1 cellular context compared by ENCODE assay signal in the genomic region with DNA sequence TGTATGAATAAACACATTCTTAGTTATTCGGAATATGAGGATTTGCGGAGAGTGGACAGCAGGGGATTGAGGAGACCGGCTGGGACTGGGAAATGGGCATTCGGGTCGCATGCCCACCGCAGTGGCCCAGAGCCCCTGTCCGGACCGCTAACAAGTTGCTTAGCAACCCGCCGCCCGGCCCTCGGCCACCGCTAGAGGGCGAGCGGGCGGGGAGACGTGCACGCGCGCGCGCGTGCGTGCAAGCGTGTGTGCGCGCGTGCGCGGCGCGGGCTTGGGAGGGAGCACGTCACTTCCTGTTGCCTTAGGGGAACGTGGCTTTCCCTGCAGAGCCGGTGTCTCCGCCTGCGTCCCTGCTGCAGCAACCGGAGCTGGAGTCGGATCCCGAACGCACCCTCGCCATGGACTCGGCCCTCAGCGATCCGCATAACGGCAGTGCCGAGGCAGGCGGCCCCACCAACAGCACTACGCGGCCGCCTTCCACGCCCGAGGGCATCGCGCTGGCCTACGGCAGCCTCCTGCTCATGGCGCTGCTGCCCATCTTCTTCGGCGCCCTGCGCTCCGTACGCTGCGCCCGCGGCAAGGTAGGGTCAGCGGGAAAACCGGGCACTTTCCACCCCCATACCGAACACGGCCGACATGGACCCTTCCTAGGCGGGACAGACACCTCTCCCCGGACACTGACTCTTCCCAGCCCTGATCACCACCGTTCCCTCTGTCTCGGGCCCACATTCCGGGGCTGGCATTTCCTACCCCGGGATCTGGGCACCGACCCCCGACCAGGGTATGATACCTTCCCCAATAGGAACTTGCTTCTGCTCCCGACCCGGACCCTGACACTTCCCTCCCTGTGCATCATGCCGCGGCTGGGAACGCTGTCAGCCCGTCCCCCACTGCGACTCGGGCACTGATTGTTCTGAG.
TF ChIP-seq lines count a peak whose summit lies in the region.

TSS of gene HM13 (plus strand) at position 289 of the 918 bp plus-strand sequence. CDS start at position 399, 110 bp downstream.

TF ChIP-seq in SK-N-SH treated with all-trans-retinoic acid at 6 μM for 48 hours, 23 proteins besides CTCF, POLR2A, EP300 and RAD21 (continued from another document):
- TF ChIP-seq, protein P1, sequence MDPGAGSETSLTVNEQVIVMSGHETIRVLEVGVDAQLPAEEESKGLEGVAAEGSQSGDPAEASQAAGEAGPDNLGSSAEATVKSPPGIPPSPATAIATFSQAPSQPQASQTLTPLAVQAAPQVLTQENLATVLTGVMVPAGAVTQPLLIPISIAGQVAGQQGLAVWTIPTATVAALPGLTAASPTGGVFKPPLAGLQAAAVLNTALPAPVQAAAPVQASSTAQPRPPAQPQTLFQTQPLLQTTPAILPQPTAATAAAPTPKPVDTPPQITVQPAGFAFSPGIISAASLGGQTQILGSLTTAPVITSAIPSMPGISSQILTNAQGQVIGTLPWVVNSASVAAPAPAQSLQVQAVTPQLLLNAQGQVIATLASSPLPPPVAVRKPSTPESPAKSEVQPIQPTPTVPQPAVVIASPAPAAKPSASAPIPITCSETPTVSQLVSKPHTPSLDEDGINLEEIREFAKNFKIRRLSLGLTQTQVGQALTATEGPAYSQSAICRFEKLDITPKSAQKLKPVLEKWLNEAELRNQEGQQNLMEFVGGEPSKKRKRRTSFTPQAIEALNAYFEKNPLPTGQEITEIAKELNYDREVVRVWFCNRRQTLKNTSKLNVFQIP (CRISPR knock-in tag; IDR thresholded peaks at IDR 0.05; ENCODE audit: borderline replicate concordance, low read depth), result no peak
- TF ChIP-seq CSDC2 (CRISPR knock-in tag; IDR thresholded peaks at IDR 0.05), result peak; percentile 98
- peak; percentile 84 for TF ChIP-seq ZFP3 (CRISPR knock-in tag; IDR thresholded peaks at IDR 0.05)
- TF ChIP-seq TCF4 (CRISPR knock-in tag; IDR thresholded peaks at IDR 0.05; ENCODE audit: borderline replicate concordance), result no peak
- TF ChIP-seq ZC3H10 (CRISPR knock-in tag; IDR thresholded peaks at IDR 0.05), result 0 out of 2 replicates have a peak, but pooled peaks have one; percentile 16
- TF ChIP-seq RARB (CRISPR knock-in tag; IDR thresholded peaks at IDR 0.05), result no peak
- TF ChIP-seq, protein P2, sequence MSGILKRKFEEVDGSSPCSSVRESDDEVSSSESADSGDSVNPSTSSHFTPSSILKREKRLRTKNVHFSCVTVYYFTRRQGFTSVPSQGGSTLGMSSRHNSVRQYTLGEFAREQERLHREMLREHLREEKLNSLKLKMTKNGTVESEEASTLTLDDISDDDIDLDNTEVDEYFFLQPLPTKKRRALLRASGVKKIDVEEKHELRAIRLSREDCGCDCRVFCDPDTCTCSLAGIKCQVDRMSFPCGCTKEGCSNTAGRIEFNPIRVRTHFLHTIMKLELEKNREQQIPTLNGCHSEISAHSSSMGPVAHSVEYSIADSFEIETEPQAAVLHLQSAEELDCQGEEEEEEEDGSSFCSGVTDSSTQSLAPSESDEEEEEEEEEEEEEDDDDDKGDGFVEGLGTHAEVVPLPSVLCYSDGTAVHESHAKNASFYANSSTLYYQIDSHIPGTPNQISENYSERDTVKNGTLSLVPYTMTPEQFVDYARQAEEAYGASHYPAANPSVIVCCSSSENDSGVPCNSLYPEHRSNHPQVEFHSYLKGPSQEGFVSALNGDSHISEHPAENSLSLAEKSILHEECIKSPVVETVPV (CRISPR knock-in tag; IDR thresholded peaks at IDR 0.05), result no peak
- TF ChIP-seq TOX (CRISPR knock-in tag; IDR thresholded peaks at IDR 0.05; ENCODE audit: borderline replicate concordance), result no peak
- TF ChIP-seq PPARA (CRISPR knock-in tag; IDR thresholded peaks at IDR 0.05; ENCODE audit: borderline replicate concordance), result no peak
- TF ChIP-seq BACH2 (CRISPR knock-in tag; IDR thresholded peaks at IDR 0.05; ENCODE audit: borderline replicate concordance), result no peak
- no peak for TF ChIP-seq ZFP30 (CRISPR knock-in tag; IDR thresholded peaks at IDR 0.05)
- TF ChIP-seq ARNTL (CRISPR knock-in tag; IDR thresholded peaks at IDR 0.05; ENCODE audit: borderline replicate concordance, low read depth), result no peak
- peak; percentile 66; the same call in 1 of the 2 replicates for TF ChIP-seq ZNF8 (CRISPR knock-in tag; IDR thresholded peaks at IDR 0.05)
- TF ChIP-seq ISL1 (CRISPR knock-in tag; IDR thresholded peaks at IDR 0.05), result no peak
- TF ChIP-seq, protein P3, sequence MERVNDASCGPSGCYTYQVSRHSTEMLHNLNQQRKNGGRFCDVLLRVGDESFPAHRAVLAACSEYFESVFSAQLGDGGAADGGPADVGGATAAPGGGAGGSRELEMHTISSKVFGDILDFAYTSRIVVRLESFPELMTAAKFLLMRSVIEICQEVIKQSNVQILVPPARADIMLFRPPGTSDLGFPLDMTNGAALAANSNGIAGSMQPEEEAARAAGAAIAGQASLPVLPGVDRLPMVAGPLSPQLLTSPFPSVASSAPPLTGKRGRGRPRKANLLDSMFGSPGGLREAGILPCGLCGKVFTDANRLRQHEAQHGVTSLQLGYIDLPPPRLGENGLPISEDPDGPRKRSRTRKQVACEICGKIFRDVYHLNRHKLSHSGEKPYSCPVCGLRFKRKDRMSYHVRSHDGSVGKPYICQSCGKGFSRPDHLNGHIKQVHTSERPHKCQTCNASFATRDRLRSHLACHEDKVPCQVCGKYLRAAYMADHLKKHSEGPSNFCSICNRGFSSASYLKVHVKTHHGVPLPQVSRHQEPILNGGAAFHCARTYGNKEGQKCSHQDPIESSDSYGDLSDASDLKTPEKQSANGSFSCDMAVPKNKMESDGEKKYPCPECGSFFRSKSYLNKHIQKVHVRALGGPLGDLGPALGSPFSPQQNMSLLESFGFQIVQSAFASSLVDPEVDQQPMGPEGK (CRISPR knock-in tag; IDR thresholded peaks at IDR 0.05; ENCODE audit: borderline replicate concordance), result no peak
- TF ChIP-seq CREB5 (CRISPR knock-in tag; IDR thresholded peaks at IDR 0.05; ENCODE audit: low read depth), result no peak
